1 cellular context compared by ENCODE assay signal in the genomic region with DNA sequence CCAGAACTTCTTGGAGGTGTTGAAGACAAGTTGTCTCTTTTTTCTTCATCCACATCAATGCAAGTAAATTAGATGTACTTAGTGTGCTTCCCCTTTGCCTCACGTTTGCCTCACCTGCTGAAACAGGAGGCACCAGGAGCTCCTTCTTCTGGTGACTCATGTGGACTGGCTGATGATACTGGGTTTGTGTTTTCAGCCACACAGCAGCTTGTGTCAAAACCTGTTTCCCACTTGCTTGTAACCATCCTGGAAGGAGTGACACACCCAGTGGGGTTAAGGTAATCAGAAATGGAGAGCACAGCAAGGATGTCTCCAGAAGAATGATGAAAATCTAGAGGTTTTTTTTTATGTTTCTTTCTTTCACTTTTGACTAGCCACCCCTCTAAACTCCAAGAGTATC.
TF ChIP-seq lines count a peak whose summit lies in the region.

No MANE protein-coding gene starts in this region.

TF ChIP-seq in IMR-90, 13 proteins besides CTCF, POLR2A, EP300 and RAD21:
- TF ChIP-seq NFE2L2 (IDR thresholded peaks at IDR 0.05; ENCODE audit: low read depth, low read length) = no peak
- TF ChIP-seq BHLHE40 (IDR thresholded peaks at IDR 0.05; ENCODE audit: low read depth, low read length) = no peak
- TF ChIP-seq RFX5 (IDR thresholded peaks at IDR 0.05; ENCODE audit: low read depth, low read length) = no peak
- no peak for TF ChIP-seq SMC3 (IDR thresholded peaks at IDR 0.05; ENCODE audit: low read depth, low read length)
- TF ChIP-seq RCOR1 (IDR thresholded peaks at IDR 0.05; ENCODE audit: insufficient replicate concordance, low read length) = no peak
- TF ChIP-seq CHD1 (IDR thresholded peaks at IDR 0.05; ENCODE audit: low read depth, low read length) = no peak
- TF ChIP-seq MAFK (IDR thresholded peaks at IDR 0.05; ENCODE audit: low read depth, low read length) = no peak
- TF ChIP-seq, protein P1, sequence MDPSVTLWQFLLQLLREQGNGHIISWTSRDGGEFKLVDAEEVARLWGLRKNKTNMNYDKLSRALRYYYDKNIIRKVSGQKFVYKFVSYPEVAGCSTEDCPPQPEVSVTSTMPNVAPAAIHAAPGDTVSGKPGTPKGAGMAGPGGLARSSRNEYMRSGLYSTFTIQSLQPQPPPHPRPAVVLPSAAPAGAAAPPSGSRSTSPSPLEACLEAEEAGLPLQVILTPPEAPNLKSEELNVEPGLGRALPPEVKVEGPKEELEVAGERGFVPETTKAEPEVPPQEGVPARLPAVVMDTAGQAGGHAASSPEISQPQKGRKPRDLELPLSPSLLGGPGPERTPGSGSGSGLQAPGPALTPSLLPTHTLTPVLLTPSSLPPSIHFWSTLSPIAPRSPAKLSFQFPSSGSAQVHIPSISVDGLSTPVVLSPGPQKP (IDR thresholded peaks at IDR 0.05; ENCODE audit: borderline replicate concordance, low read depth, low read length) = no peak
- no peak for TF ChIP-seq MXI1 (IDR thresholded peaks at IDR 0.05; ENCODE audit: borderline replicate concordance, low read depth, low read length)
- TF ChIP-seq MAZ (IDR thresholded peaks at IDR 0.05; ENCODE audit: borderline replicate concordance, low read depth, low read length) = no peak
- TF ChIP-seq, protein P2, sequence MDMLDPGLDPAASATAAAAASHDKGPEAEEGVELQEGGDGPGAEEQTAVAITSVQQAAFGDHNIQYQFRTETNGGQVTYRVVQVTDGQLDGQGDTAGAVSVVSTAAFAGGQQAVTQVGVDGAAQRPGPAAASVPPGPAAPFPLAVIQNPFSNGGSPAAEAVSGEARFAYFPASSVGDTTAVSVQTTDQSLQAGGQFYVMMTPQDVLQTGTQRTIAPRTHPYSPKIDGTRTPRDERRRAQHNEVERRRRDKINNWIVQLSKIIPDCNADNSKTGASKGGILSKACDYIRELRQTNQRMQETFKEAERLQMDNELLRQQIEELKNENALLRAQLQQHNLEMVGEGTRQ (IDR thresholded peaks at IDR 0.05; ENCODE audit: low read depth, low read length) = no peak
- TF ChIP-seq FOS (IDR thresholded peaks at IDR 0.05; ENCODE audit: low read depth, low read length) = no peak
- no peak for TF ChIP-seq CEBPB (IDR thresholded peaks at IDR 0.05; ENCODE audit: low read depth, low read length)
